Comparison of ENCODE assay signal across 8 cellular contexts in genomic region chr7:520503-521161, GRCh38. TPM values are rescaled to one million over a fixed set of nuclear protein-coding genes. Genes with fewer than 3 reads are reported as not detected.
DNase-seq lines count a peak whose midpoint lies in the region; ATAC-seq and TF ChIP-seq lines count a peak whose summit lies in the region.

No MANE protein-coding gene starts in this region.

- H3K4me1 ChIP-seq in colonic mucosa (peaks cover 24% of the 10 kb centered on the region), mucosa of descending colon (ENCODE audit: low read depth) (peaks cover 33% of the 10 kb centered on the region)

- H3K4me3 ChIP-seq in colonic mucosa (peak overlapping the region; percentile 55), mucosa of descending colon (no peak overlapping the region)

- H3K36me3 ChIP-seq in colonic mucosa (no peaks in the 10 kb centered on the region), mucosa of descending colon (ENCODE audit: low read depth) (no peaks in the 10 kb centered on the region)

- intact Hi-C loops in colonic mucosa (cut with DNase I) (loop anchor here (10.0 kb wide), 2 partner anchors 204 to 354 kb away; partner anchors contain the start of genes DNAAF5, GET4 and PRKAR1B), mucosa of descending colon (cut with DNase I, micrococcal nuclease) (no loop called here)

- H3K9me3 ChIP-seq in colonic mucosa (no peaks in the 10 kb centered on the region), mucosa of descending colon (no peaks in the 10 kb centered on the region)

- peak; percentile 26 for DNase-seq in stimulated activated CD4-positive, alpha-beta T cell treated with anti-CD3 and anti-CD28 coated beads, Interleukin-15, amount 100 ng/mL, for 24 hours
- DNase-seq in stimulated activated CD4-positive, alpha-beta T cell treated with anti-CD3 and anti-CD28 coated beads, Interleukin-1b, Interleukin-23, amount 100 ng/mL, for 48 hours: no peak
- no peak for DNase-seq in colonic mucosa
- peak in 1 of 3 donors; percentile 68 for DNase-seq in mucosa of descending colon
- no peak for DNase-seq in AG08395 (ENCODE audit: low spot score)
- no peak for DNase-seq in SIG-M5 treated with dmso at 0.1 percent for 504 hours (lab: John Stamatoyannopoulos, UW; ENCODE audit: unreplicated experiment)

- peak overlapping the region; percentile 80 for H3K27ac ChIP-seq in colonic mucosa

- no peak for TF ChIP-seq CTCF in colonic mucosa (IDR thresholded peaks at IDR 0.05)
- TF ChIP-seq CTCF in mucosa of descending colon (IDR thresholded peaks at IDR 0.05): no peak

- ATAC-seq in mucosa of descending colon (peak; percentile 4), HG02981 (IDR thresholded peaks at IDR 0.05; ENCODE audit: unreplicated experiment) (no peak), HG03439 (IDR thresholded peaks at IDR 0.05; ENCODE audit: unreplicated experiment) (no peak)

- H3K27me3 ChIP-seq in colonic mucosa: peaks cover 29% of the 10 kb centered on the region

- H3K9ac ChIP-seq in colonic mucosa (ENCODE audit: low read depth in 2 of 2, low read length in 2 of 2): peak overlapping the region; percentile 58 to 60

RNA-seq across cellular contexts. Expression of gene PDGFA, which starts 1.0 kb away (rescaled TPM):
- total RNA-seq in colonic mucosa (10 to 100 TPM; 34.9 to 50.5 TPM), mucosa of descending colon (10 to 100 TPM; 52.7 to 63.0 (median 57.5) TPM)
